In the genomic region with DNA sequence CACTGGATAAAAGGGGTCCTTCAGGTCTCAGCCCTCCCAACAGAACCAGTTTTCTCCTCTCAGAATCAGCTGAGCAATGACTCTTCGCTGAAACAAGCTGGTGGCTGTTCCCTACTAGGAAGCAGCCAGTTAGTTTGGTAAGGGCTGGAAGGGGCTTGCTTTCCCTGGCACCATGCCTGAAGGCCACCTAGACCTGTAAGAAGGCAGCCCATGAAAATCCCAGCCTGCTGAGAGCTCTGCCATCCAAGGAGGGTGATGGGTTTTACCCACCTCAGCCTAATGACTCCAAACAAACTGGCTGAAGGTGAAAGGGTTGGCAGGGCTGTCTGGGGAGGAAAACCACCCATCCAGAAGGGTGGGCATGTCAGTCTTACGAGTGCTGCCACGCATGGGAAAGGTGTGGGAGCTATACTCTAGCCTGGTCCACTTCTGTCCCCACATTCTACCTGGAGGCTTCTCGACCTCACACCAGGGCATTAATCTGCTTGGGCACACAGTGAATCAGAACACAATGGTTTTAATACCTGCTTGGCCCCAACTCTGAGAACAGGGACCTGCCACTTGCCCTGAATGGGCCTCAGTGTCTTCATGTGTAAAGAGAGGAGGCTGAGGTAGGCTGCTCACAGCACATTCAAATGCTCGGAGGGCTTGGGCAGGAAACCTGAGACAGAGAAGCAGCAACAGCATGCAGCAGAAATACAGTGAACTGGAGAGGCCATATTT, we compare ENCODE assay signal across 12 cellular contexts. TPM values are rescaled to one million over a fixed set of nuclear protein-coding genes. Genes with fewer than 3 reads are reported as not detected.
DNase-seq lines count a peak whose midpoint lies in the region; ATAC-seq and TF ChIP-seq lines count a peak whose summit lies in the region.
"Had no signal": no experiment of that assay in that cellular context is flagged by ENCODE, and none has a peak within 500 bp of the region (broad histone marks: within the 10 kb centered on the region; RNA-seq: fewer than 3 reads in every experiment).

No MANE protein-coding gene starts in this region.

- ATAC-seq in PC-3 (no peak), HG03097 (IDR thresholded peaks at IDR 0.05; ENCODE audit: low FRiP score, unreplicated experiment) (no peak)

- H3K4me3 ChIP-seq in ACC112 (ENCODE audit: low read depth, low read length) = no peak overlapping the region
- no peak overlapping the region for H3K4me3 ChIP-seq in PC-3 (ENCODE audit: low read length)
- H3K4me3 ChIP-seq in esophagus muscularis mucosa = no peak overlapping the region
- no peak overlapping the region for H3K4me3 ChIP-seq in sigmoid colon

- peak overlapping the region; percentile 97 for H3K27ac ChIP-seq in ACC112 (ENCODE audit: low read depth, low read length)
- peak overlapping the region; percentile 88 for H3K27ac ChIP-seq in PC-3 (ENCODE audit: low read length)
- H3K27ac ChIP-seq in esophagus muscularis mucosa (replicated peaks in 1 of 4) = peak overlapping the region; percentile 97 to 99 (median 98)
- peak overlapping the region; percentile 77 to 99 (median 82) for H3K27ac ChIP-seq in sigmoid colon
- H3K27ac ChIP-seq: C4-2B, HL-60 had no signal

- no peaks in the 10 kb centered on the region for H3K9me2 ChIP-seq in PC-3 (replicated peaks; ENCODE audit: low read length)

- H3K9me3 ChIP-seq in PC-3 (ENCODE audit: low read length) (no peaks in the 10 kb centered on the region), esophagus muscularis mucosa (no peaks in the 10 kb centered on the region), sigmoid colon (no peaks in the 10 kb centered on the region)

- intact Hi-C loops in PC-3 (cut with micrococcal nuclease) = no loop called here
- intact Hi-C loops in esophagus muscularis mucosa (cut with DNase I) = no loop called here
- intact Hi-C loops in sigmoid colon (cut with DNase I) = loop anchor here (5.0 kb wide), 1 partner anchor 157 kb away; no protein-coding TSS in a partner anchor

- TF ChIP-seq POLR2A in esophagus muscularis mucosa (IDR thresholded peaks at IDR 0.05; ENCODE audit: low read depth) = no peak
- TF ChIP-seq POLR2A in sigmoid colon (IDR thresholded peaks at IDR 0.05) = no peak

- no peak for TF ChIP-seq CTCF in PC-3 (conservative IDR thresholded peaks at IDR 0.05; ENCODE audit: low read depth, low read length)
- no peak for TF ChIP-seq CTCF in esophagus muscularis mucosa (IDR thresholded peaks at IDR 0.05)
- no peak for TF ChIP-seq CTCF in sigmoid colon (IDR thresholded peaks at IDR 0.05)

- H3K27me3 ChIP-seq in ACC112 (ENCODE audit: insufficient read depth, low read length) = no peaks in the 10 kb centered on the region
- no peaks in the 10 kb centered on the region for H3K27me3 ChIP-seq in PC-3 (ENCODE audit: low read length)
- H3K27me3 ChIP-seq in esophagus muscularis mucosa = no peaks in the 10 kb centered on the region
- H3K27me3 ChIP-seq in sigmoid colon = no peaks in the 10 kb centered on the region

- H2AFZ ChIP-seq in ACC112 (ENCODE audit: low read length, unreplicated experiment) (no peak overlapping the region), PC-3 (ENCODE audit: low read length) (no peak overlapping the region)

- 78% methylated on average over 5 of the region's 5 CpGs for WGBS in esophagus muscularis mucosa
- WGBS in sigmoid colon, 2 donors = 84 to 94% methylated on average over 5 of the region's 5 CpGs

- TF ChIP-seq EP300 in esophagus muscularis mucosa (IDR thresholded peaks at IDR 0.05) (no peak), sigmoid colon (IDR thresholded peaks at IDR 0.05) (no peak)

- POLR2A ChIA-PET in PC-3 (lab: Charles Lee; ENCODE audit: unreplicated experiment) = no interaction called here

- no peaks in the 10 kb centered on the region for H4K20me1 ChIP-seq in PC-3 (ENCODE audit: low read length)

- H3K4me1 ChIP-seq in ACC112 (ENCODE audit: control insufficient read depth, insufficient read depth, low read length, unreplicated experiment) (peaks cover 31% of the 10 kb centered on the region), PC-3 (ENCODE audit: insufficient read depth, low read length) (peaks cover 25% of the 10 kb centered on the region), esophagus muscularis mucosa (peaks cover 68 to 74% (median 71%) of the 10 kb centered on the region in 4 donors), sigmoid colon (peaks cover 0 to 65% (median 57%) of the 10 kb centered on the region in 4 donors)

- peak overlapping the region; percentile 7; the same call in 1 of the 2 replicates for H3K4me2 ChIP-seq in PC-3 (ENCODE audit: low read length)

- peaks cover 4% of the 10 kb centered on the region for H3K79me2 ChIP-seq in ACC112 (ENCODE audit: control insufficient read depth, insufficient read depth, low read length, unreplicated experiment)
- H3K79me2 ChIP-seq in PC-3 (ENCODE audit: low read length) = no peaks in the 10 kb centered on the region

- DNase-seq in PC-3 (no peak), esophagus muscularis mucosa (ENCODE audit: extremely low spot score) (peak; percentile 55), sigmoid colon (no peak), SHP77 treated with DMSO at 0.1 percent for 48 hours (lab: John Stamatoyannopoulos, UW) (no peak), SHP77 (lab: John Stamatoyannopoulos, UW) (no peak)
- DNase-seq in stimulated activated naive CD4-positive, alpha-beta T cell (lab: John Stamatoyannopoulos, UW) = no peak
- DNase-seq: endodermal cell, T-helper 2 cell had no signal

- H3K9ac ChIP-seq in PC-3 (ENCODE audit: low read length) = peak overlapping the region; percentile 66

- H3K36me3 ChIP-seq in ACC112 (ENCODE audit: insufficient read depth, low read length) (peaks cover 41% of the 10 kb centered on the region), PC-3 (ENCODE audit: low read depth, low read length) (peaks cover 21% of the 10 kb centered on the region; the same call in 1 of the 2 replicates), esophagus muscularis mucosa (peaks cover 71 to 100% (median 92%) of the 10 kb centered on the region in 4 donors), sigmoid colon (peaks cover 42 to 98% (median 86%) of the 10 kb centered on the region in 4 donors)

- CTCF ChIA-PET in PC-3 (lab: Charles Lee) = no interaction called here

- BruUV-seq in PC-3 (replicated peaks; lab: Mats Ljungman, UMichigan) = no TSS peak

- H3F3A ChIP-seq in PC-3 (ENCODE audit: low read length, unreplicated experiment) = no peaks in the 10 kb centered on the region

RNA-seq across cellular contexts. Expression of gene CD46, which starts 53.1 kb away (rescaled TPM):
- total RNA-seq in PC-3 (2014; rRNA removed) (116 and 119 TPM in 2 replicates), esophagus muscularis mucosa (10 to 100 TPM; 65.6 to 86.4 (median 69.2) TPM), sigmoid colon (100 to 1,000 TPM; 104 to 143 (median 113) TPM)
- 10 to 100 TPM; 18.6 to 94.9 (median 34.2) TPM for polyA plus RNA-seq in sigmoid colon
